In the genomic region with DNA sequence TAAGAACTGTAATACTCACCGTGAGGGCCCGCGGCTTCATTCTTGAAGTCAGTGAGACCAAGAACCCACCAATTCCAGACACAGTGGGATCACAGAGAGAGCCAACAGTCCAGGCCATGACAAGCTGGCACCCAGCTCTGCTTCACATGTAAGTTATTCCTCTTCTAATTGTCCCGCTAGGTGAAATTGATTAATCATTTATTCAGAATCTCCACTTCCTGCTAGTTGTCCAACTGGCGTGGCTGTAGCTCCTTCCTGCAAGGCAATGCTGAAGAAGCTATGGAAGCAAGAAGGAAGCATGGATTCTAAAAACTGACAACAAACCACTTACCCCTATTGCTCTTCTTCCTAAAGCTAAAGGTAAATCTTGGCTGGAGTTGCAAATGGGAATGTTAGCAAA, we compare ENCODE assay signal across 17 cellular contexts. TPM values are rescaled to one million over a fixed set of nuclear protein-coding genes. Genes with fewer than 3 reads are reported as not detected.
DNase-seq lines count a peak whose midpoint lies in the region; ATAC-seq, FAIRE-seq and TF ChIP-seq lines count a peak whose summit lies in the region.
"Had no signal": no experiment of that assay in that cellular context is flagged by ENCODE, and none has a peak within 500 bp of the region (broad histone marks: within the 10 kb centered on the region; RNA-seq: fewer than 3 reads in every experiment).

No MANE protein-coding gene starts in this region.

- H3K27ac ChIP-seq in right atrium auricular region (peak overlapping the region; percentile 54 to 59), left ventricle myocardium inferior (replicated peaks) (no peak overlapping the region), IMR-90 (ENCODE audit: insufficient read depth, low read length) (no peak overlapping the region), small intestine (ENCODE audit: low read depth in 1 of 2, low read length in 1 of 2) (no peak overlapping the region)
- H3K27ac ChIP-seq: BLaER1 had no signal

- peak overlapping the region; percentile 10; the same call in 1 of the 2 replicates for H3K14ac ChIP-seq in IMR-90 (replicated peaks; ENCODE audit: low read depth, low read length)

- H2BK5ac ChIP-seq in IMR-90 (ENCODE audit: low read depth, low read length, poor library complexity, severe bottlenecking): no peak overlapping the region

- H3K4ac ChIP-seq in IMR-90 (ENCODE audit: low read depth, low read length): no peak overlapping the region

- POLR2A ChIA-PET in IMR-90 (lab: Charles Lee; ENCODE audit: unreplicated experiment): no interaction called here

- H3K9me1 ChIP-seq in IMR-90 (ENCODE audit: insufficient read depth, low read length): peaks cover 11% of the 10 kb centered on the region; the same call in 1 of the 2 replicates

- H2BK20ac ChIP-seq in IMR-90 (ENCODE audit: low read depth, low read length): no peak overlapping the region

- H2BK120ac ChIP-seq in IMR-90 (ENCODE audit: low read depth, low read length): no peak overlapping the region

- no peak for FAIRE-seq in small intestine (lab: Jason Lieb, UNC)
- FAIRE-seq: H54, HTR-8/SVneo had no signal

- H3K27me3 Mint-ChIP-seq in Calu3 (ENCODE audit: unreplicated experiment): no peaks in the 10 kb centered on the region
- H3K27me3 Mint-ChIP-seq: CD4-positive, alpha-beta memory T cell had no signal

- no peak overlapping the region for H4K91ac ChIP-seq in IMR-90 (ENCODE audit: insufficient read depth, low read depth, low read length)

- H4K20me1 ChIP-seq in IMR-90 (ENCODE audit: insufficient read depth, low read length): no peaks in the 10 kb centered on the region
- H4K20me1 ChIP-seq: BLaER1 had no signal

- H4K8ac ChIP-seq in IMR-90 (ENCODE audit: low read depth in 2 of 2, low read length in 2 of 2): no peak overlapping the region

- H3K4me3 ChIP-seq in right atrium auricular region (no peak overlapping the region), left ventricle myocardium inferior (no peak overlapping the region), IMR-90 (ENCODE audit: insufficient read depth, low read depth, low read length) (no peak overlapping the region), small intestine (ENCODE audit: low read depth in 1 of 2, low read length in 2 of 2) (no peak overlapping the region)
- H3K4me3 ChIP-seq: BLaER1, GM23338 had no signal

- peaks cover 0 to 28% of the 10 kb centered on the region in 2 donors for H3K4me1 ChIP-seq in right atrium auricular region
- H3K4me1 ChIP-seq in left ventricle myocardium inferior: peaks cover 40% of the 10 kb centered on the region
- peaks cover 14% of the 10 kb centered on the region for H3K4me1 ChIP-seq in IMR-90 (ENCODE audit: control insufficient read depth, insufficient read depth, low read length)
- H3K4me1 ChIP-seq in small intestine (ENCODE audit: control insufficient read depth in 2 of 2, insufficient read depth in 1 of 2, low read depth in 1 of 2, low read length in 1 of 2): no peaks in the 10 kb centered on the region

- H4K5ac ChIP-seq in IMR-90 (ENCODE audit: low read depth, low read length): no peak overlapping the region

- H3K9me3 Mint-ChIP-seq in Calu3 (ENCODE audit: low read depth, unreplicated experiment): no peaks in the 10 kb centered on the region
- H3K9me3 Mint-ChIP-seq: CD4-positive, alpha-beta memory T cell; GM23338 had no signal

- TF ChIP-seq POLR2A in IMR-90 (IDR thresholded peaks at IDR 0.05; ENCODE audit: low read depth, low read length): no peak

- DNase-seq in right atrium auricular region (ENCODE audit: low spot score): no peak
- no peak for DNase-seq in left ventricle myocardium inferior
- no peak for DNase-seq in IMR-90
- DNase-seq in left colon: no peak
- DNase-seq in small intestine: peak; percentile 49
- no peak for DNase-seq in stimulated activated CD4-positive, alpha-beta T cell treated with anti-CD3 and anti-CD28 coated beads, Interleukin-4, amount 100 ng/mL, for 4 hours
- DNase-seq in Calu3: no peak
- DNase-seq: 8988T; CD4-positive, alpha-beta memory T cell; DMS79 treated with DMSO at 0.1 percent for 48 hours; GF-D8; HCEC 1CT had no signal

- intact Hi-C loops in left ventricle myocardium inferior (cut with micrococcal nuclease) (loop anchor here (10.0 kb wide), 1 partner anchor 752 kb away; no protein-coding TSS in a partner anchor), IMR-90 (cut with micrococcal nuclease) (loop anchor here (10.0 kb wide), 1 partner anchor 292 kb away; no protein-coding TSS in a partner anchor), left colon (cut with DNase I, micrococcal nuclease) (loop anchor here in 1 of 2 donors (10.0 kb wide), 1 partner anchor 752 kb away; no protein-coding TSS in a partner anchor), Calu3 (cut with micrococcal nuclease; ENCODE audit: unreplicated experiment) (loop anchor here (10.0 kb wide), 1 partner anchor 582 kb away; a partner anchor contains a TSS)

- no peaks in the 10 kb centered on the region for H3K36me3 Mint-ChIP-seq in Calu3 (ENCODE audit: insufficient read depth, unreplicated experiment)
- H3K36me3 Mint-ChIP-seq: CD14-positive monocyte; CD4-positive, alpha-beta memory T cell had no signal

- TF ChIP-seq CTCF in right atrium auricular region (IDR thresholded peaks at IDR 0.05) (no peak), left ventricle myocardium inferior (IDR thresholded peaks at IDR 0.05; ENCODE audit: borderline replicate concordance) (no peak), IMR-90 (conservative IDR thresholded peaks at IDR 0.05; ENCODE audit: low read depth, low read length) (no peak), Calu3 (IDR thresholded peaks at IDR 0.05; ENCODE audit: unreplicated experiment) (no peak)

- no peak overlapping the region; the same call in 2 of the 3 replicates for H2BK15ac ChIP-seq in IMR-90 (ENCODE audit: low read depth, low read length)

- dilution Hi-C loops in IMR-90 (cut with HindIII; ENCODE audit: low sequenced_read_pairs, unreplicated experiment): no loop called here

- CTCF ChIA-PET in IMR-90 (lab: Yijun Ruan, JAX): no interaction called here
- CTCF ChIA-PET in Calu3 (lab: Charles Lee): interaction anchor here (0.5 to 1.6 kb wide), 6 partner anchors 12 to 388 kb away, joined by 3 to 5 read pairs (median 3); no protein-coding TSS in a partner anchor

- no peak overlapping the region for H2AK9ac ChIP-seq in IMR-90 (replicated peaks; ENCODE audit: low read depth, low read length, poor library complexity)

- H3K18ac ChIP-seq in IMR-90 (ENCODE audit: low read depth, low read length): no peak overlapping the region

- peaks cover 11% of the 10 kb centered on the region for H3K4me1 Mint-ChIP-seq in Calu3 (ENCODE audit: low read depth, unreplicated experiment)
- H3K4me1 Mint-ChIP-seq: CD4-positive, alpha-beta memory T cell; GM23338 had no signal

- H3K36me3 ChIP-seq in right atrium auricular region: no peaks in the 10 kb centered on the region
- no peaks in the 10 kb centered on the region for H3K36me3 ChIP-seq in left ventricle myocardium inferior
- no peaks in the 10 kb centered on the region for H3K36me3 ChIP-seq in IMR-90 (ENCODE audit: control insufficient read depth, insufficient read depth, low read length)
- H3K36me3 ChIP-seq in small intestine (ENCODE audit: control insufficient read depth in 2 of 2, insufficient read depth in 2 of 2, low read length in 2 of 2): no peaks in the 10 kb centered on the region
- H3K36me3 ChIP-seq: BLaER1 had no signal

- no peaks in the 10 kb centered on the region for H3K9me3 ChIP-seq in right atrium auricular region
- no peaks in the 10 kb centered on the region for H3K9me3 ChIP-seq in left ventricle myocardium inferior (replicated peaks)
- H3K9me3 ChIP-seq in IMR-90 (ENCODE audit: control insufficient read depth, insufficient read depth, low read length): no peaks in the 10 kb centered on the region
- H3K9me3 ChIP-seq in small intestine (ENCODE audit: control insufficient read depth, low read depth): no peaks in the 10 kb centered on the region

- no peak overlapping the region for H3K56ac ChIP-seq in IMR-90 (ENCODE audit: extremely low read depth, insufficient read depth, low read length)

- no peak overlapping the region for H2AFZ ChIP-seq in IMR-90 (replicated peaks; ENCODE audit: low read length, poor library complexity)
- H2AFZ ChIP-seq: GM23338 had no signal

- H2AK5ac ChIP-seq in IMR-90 (ENCODE audit: low read depth, low read length): no peak overlapping the region

- no CpG with 5 or more reads among the region's 5 CpGs for WGBS in IMR-90 (ENCODE audit: extremely low coverage in 2 of 2, insufficient read length in 1 of 2), 2 experiments
- WGBS in small intestine, 3 donors: 65 to 86% (median 80%) methylated on average over 5 of the region's 5 CpGs

- H3K27me3 ChIP-seq in right atrium auricular region (no peaks in the 10 kb centered on the region), left ventricle myocardium inferior (ENCODE audit: low read depth) (no peaks in the 10 kb centered on the region), IMR-90 (ENCODE audit: control insufficient read depth, insufficient read depth, low read length) (no peaks in the 10 kb centered on the region), small intestine (ENCODE audit: control insufficient read depth in 2 of 2, insufficient read depth in 2 of 2, low read length in 2 of 2) (no peaks in the 10 kb centered on the region)
- H3K27me3 ChIP-seq: BLaER1 had no signal

- no peak overlapping the region for H3K27ac Mint-ChIP-seq in Calu3 (ENCODE audit: unreplicated experiment)
- H3K27ac Mint-ChIP-seq: CD4-positive, alpha-beta memory T cell; GM23338 had no signal

- H3K23ac ChIP-seq in IMR-90 (ENCODE audit: low read depth, low read length): no peak overlapping the region

- H3K9ac ChIP-seq in IMR-90 (ENCODE audit: low read depth, low read length): no peak overlapping the region
- H3K9ac ChIP-seq: BLaER1 had no signal

- BruUV-seq in IMR-90 (replicated peaks; lab: Mats Ljungman, UMichigan) (no TSS peak), Calu3 (replicated peaks; lab: Mats Ljungman, UMichigan) (no TSS peak)

- no peak overlapping the region for H3K4me2 ChIP-seq in IMR-90 (ENCODE audit: low read depth, low read length)
- H3K4me2 ChIP-seq: BLaER1, GM23338 had no signal

- H3K79me1 ChIP-seq in IMR-90 (ENCODE audit: low read depth in 1 of 2, low read length in 2 of 2): peaks cover 0 to 15% of the 10 kb centered on the region in 2 experiments; a peak in 2 of 4 replicates

- no peak overlapping the region for H3K4me3 Mint-ChIP-seq in Calu3 (ENCODE audit: low read depth, unreplicated experiment)
- H3K4me3 Mint-ChIP-seq: CD14-positive monocyte; CD4-positive, alpha-beta memory T cell; GM23338 had no signal

- in situ Hi-C loops in IMR-90 (cut with MboI; ENCODE audit: low sequenced_read_pairs): loop anchor here (10.0 kb wide), 1 partner anchor 752 kb away; no protein-coding TSS in a partner anchor

- ATAC-seq in IMR-90 (ENCODE audit: low read depth) (no peak), left colon (peak; percentile 58)
- ATAC-seq: GM23338 had no signal

- TF ChIP-seq RAD21 in IMR-90 (IDR thresholded peaks at IDR 0.05; ENCODE audit: low read length): no peak

RNA-seq across cellular contexts. Expression of a gene that starts 30.0 kb away (rescaled TPM):
- 100 to 1,000 TPM; 151 to 173 TPM for total RNA-seq in right atrium auricular region
- 139 TPM for total RNA-seq in left ventricle myocardium inferior
- 142 and 145 TPM in 2 replicates for total RNA-seq in IMR-90 (2012; rRNA removed)
- 193 and 277 TPM in 2 replicates for polyA plus RNA-seq in IMR-90 (2012; rRNA removed)
- polyA plus RNA-seq in IMR-90 (2012; cell fraction: cytosol; rRNA removed): 266 and 276 TPM in 2 replicates
- polyA plus RNA-seq in IMR-90 (2012; cell fraction: nucleus; rRNA removed; ENCODE audit: low replicate concordance): 92.8 and 245 TPM in 2 replicates
- 10 to 100 TPM; 82.4 to 91.9 TPM for total RNA-seq in left colon
- polyA plus RNA-seq in small intestine: 100 to 1,000 TPM; 166 to 968 (median 721) TPM
- 27.9 and 33.7 TPM in 2 replicates for total RNA-seq in Calu3 (2022)

Comparison
In these comparisons a context has a peak if more than half of its experiments do, and no peak if none do; other contexts are left out.
1. H3K27ac ChIP-seq: peak in right atrium auricular region (2 of 2); none in left ventricle myocardium inferior (single experiment), IMR-90 (single experiment) and small intestine (0 of 2).